Comparison of ENCODE assay signal across 13 cellular contexts in genomic region chr5:125058185-125058826, GRCh38.
DNase-seq lines count a peak whose midpoint lies in the region; ATAC-seq and TF ChIP-seq lines count a peak whose summit lies in the region.
"Had no signal": no experiment of that assay in that cellular context is flagged by ENCODE, and none has a peak within 500 bp of the region (broad histone marks: within the 10 kb centered on the region; RNA-seq: fewer than 3 reads in every experiment).

No MANE protein-coding gene starts in this region.

- TF ChIP-seq CTCF in WERI-Rb-1 (IDR thresholded peaks at IDR 0.05; ENCODE audit: low read depth, low read length): no peak

- peak overlapping the region; percentile 15; the same call in 1 of the 2 replicates for H3K27ac ChIP-seq in WERI-Rb-1
- H3K27ac ChIP-seq: Peyer's patch, thyroid gland had no signal

- DNase-seq in DMS153 treated with DMSO at 0.1 percent for 48 hours (lab: John Stamatoyannopoulos, UW; ENCODE audit: unreplicated experiment) (peak; percentile 22), NCI-H1694 (lab: John Stamatoyannopoulos, UW) (peak; percentile 5), WERI-Rb-1 (no peak), left kidney (ENCODE audit: low read depth, low spot score) (peak; percentile 70), AG20443 (ENCODE audit: low spot score) (no peak), NCI-H526 (lab: John Stamatoyannopoulos, UW) (no peak)
- DNase-seq: activated CD4-positive, alpha-beta T cell treated with anti-CD3 and anti-CD28 coated beads for 4 hours; GOT3; Peyer's patch; stimulated activated CD4-positive, alpha-beta T cell treated with anti-CD3 and anti-CD28 coated beads, Interleukin-1b, Interleukin-23, amount 100 ng/mL, for 48 hours; thyroid gland had no signal

- ATAC-seq in HG03354 (IDR thresholded peaks at IDR 0.05; ENCODE audit: poor library complexity, severe bottlenecking, unreplicated experiment) (no peak), HG02610 (IDR thresholded peaks at IDR 0.05; ENCODE audit: unreplicated experiment) (no peak)

- peaks cover 3% of the 10 kb centered on the region for H3K9me3 ChIP-seq in WERI-Rb-1 (ENCODE audit: severe bottlenecking)
- H3K9me3 ChIP-seq: Peyer's patch, thyroid gland had no signal

- no peak overlapping the region for H3K4me3 ChIP-seq in WERI-Rb-1 (ENCODE audit: low read depth, low read length)
- H3K4me3 ChIP-seq: Peyer's patch, thyroid gland had no signal

- H3K27me3 ChIP-seq in WERI-Rb-1 (ENCODE audit: insufficient read depth, low read depth, severe bottlenecking): no peaks in the 10 kb centered on the region
- H3K27me3 ChIP-seq: Peyer's patch, thyroid gland had no signal

- H3K36me3 ChIP-seq in WERI-Rb-1: no peaks in the 10 kb centered on the region
- H3K36me3 ChIP-seq: Peyer's patch, thyroid gland had no signal

Comparison
In these comparisons a context has a peak if more than half of its experiments do, and no peak if none do; other contexts are left out.
1. DNase-seq: peak in DMS153 treated with DMSO at 0.1 percent for 48 hours (single experiment), NCI-H1694 (single experiment) and left kidney (single experiment); none in WERI-Rb-1 (single experiment), AG20443 (single experiment) and NCI-H526 (0 of 2).